In the genomic region with DNA sequence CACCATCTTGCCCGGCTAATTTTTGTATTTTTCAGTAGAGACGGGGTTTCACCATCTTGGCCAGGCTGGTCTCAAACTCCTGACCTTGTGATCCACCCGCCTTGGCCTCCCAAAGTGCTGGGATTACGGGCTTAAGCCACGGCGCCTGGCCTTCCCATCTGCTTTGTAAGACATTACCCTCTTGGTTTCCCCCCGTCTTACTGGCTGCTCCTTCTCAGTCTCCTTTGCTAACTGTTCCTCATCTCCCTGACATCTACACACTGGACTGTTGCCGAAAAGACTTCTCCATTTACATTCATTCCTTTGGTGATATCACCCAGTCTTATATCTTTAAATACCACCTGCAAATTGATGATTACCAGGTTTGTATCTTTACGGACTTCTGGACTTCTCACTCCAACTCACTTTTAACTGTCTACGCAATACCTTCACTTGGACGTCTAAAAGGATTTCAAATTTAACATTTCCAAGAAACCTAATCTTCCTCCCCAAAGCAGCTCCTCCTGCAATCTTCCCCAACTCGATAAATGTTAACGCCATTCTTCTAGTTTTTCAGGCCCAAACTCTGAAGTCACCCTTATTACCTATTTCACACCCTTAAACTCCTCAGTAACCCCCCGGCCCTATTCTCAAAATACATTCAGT, we compare ENCODE assay signal across 27 cellular contexts.
"Had no signal": no experiment of that assay in that cellular context is flagged by ENCODE, and none has a peak within 500 bp of the region (broad histone marks: within the 10 kb centered on the region; RNA-seq: fewer than 3 reads in every experiment).

No MANE protein-coding gene starts in this region.

- H3K36me3 ChIP-seq: gastrocnemius medialis, ovary, thoracic aorta, tibial nerve, uterus had no signal

- DNase-seq: cortex of kidney; dorsolateral prefrontal cortex; effector CD4-positive, alpha-beta T cell; endodermal cell; foreskin fibroblast; gastrocnemius medialis; head of caudate nucleus; kidney; nucleus accumbens; ovary; posterior cingulate gyrus; psoas muscle; right cardiac atrium; spleen; stimulated activated CD4-positive, alpha-beta T cell treated with anti-CD3 and anti-CD28 coated beads, Interleukin-4, amount 100 ng/mL, for 4 hours; stimulated activated naive B cell treated with anti-CD40 and anti-IgM and Interleukin-4, amounts not matched to agents 10 μg/mL and 1 μg/mL and 100 μg/mL, for 72 hours; upper lobe of left lung; uterus had no signal

- H3K9me3 Mint-ChIP-seq: endodermal cell; memory B cell; nephron; stimulated activated naive B cell treated with anti-CD40 and anti-IgM and Interleukin-4, amounts not matched to agents 10 μg/mL and 1 μg/mL and 100 μg/mL, for 72 hours; stimulated activated naive CD8-positive, alpha-beta T cell treated with anti-CD3 and anti-CD28 coated beads, Interleukin-15, Interleukin-2, amounts not matched to agents 100 ng/mL and 50 ng/mL, for 24 hours had no signal

- H3K27ac ChIP-seq: dorsolateral prefrontal cortex, epithelial cell of prostate, gastrocnemius medialis, ovary, psoas muscle, skin epidermis, spleen, thoracic aorta, tibial nerve, upper lobe of left lung, uterus had no signal

- H3K36me3 Mint-ChIP-seq: memory B cell; stimulated activated naive B cell treated with anti-CD40 and anti-IgM and Interleukin-4, amounts not matched to agents 10 μg/mL and 1 μg/mL and 100 μg/mL, for 72 hours had no signal

- H3K27me3 ChIP-seq: dorsolateral prefrontal cortex, gastrocnemius medialis, ovary, spleen, tibial nerve, upper lobe of left lung, uterus had no signal

- H3K4me3 Mint-ChIP-seq: endodermal cell; memory B cell; nephron; stimulated activated naive B cell treated with anti-CD40 and anti-IgM and Interleukin-4, amounts not matched to agents 10 μg/mL and 1 μg/mL and 100 μg/mL, for 72 hours; stimulated activated naive CD8-positive, alpha-beta T cell treated with anti-CD3 and anti-CD28 coated beads, Interleukin-15, Interleukin-2, amounts not matched to agents 100 ng/mL and 50 ng/mL, for 24 hours had no signal

- FAIRE-seq: kidney had no signal

- ATAC-seq: esophagus mucosa; gastrocnemius medialis; psoas muscle; right cardiac atrium; stimulated activated naive B cell treated with anti-CD40 and anti-IgM and Interleukin-4, amounts not matched to agents 10 μg/mL and 1 μg/mL and 100 μg/mL, for 72 hours had no signal

- H3K9me3 ChIP-seq: gastrocnemius medialis, ovary, psoas muscle, spleen, thoracic aorta, tibial nerve, upper lobe of left lung, uterus had no signal

- H3K27ac Mint-ChIP-seq: endodermal cell; memory B cell; stimulated activated naive B cell treated with anti-CD40 and anti-IgM and Interleukin-4, amounts not matched to agents 10 μg/mL and 1 μg/mL and 100 μg/mL, for 72 hours; stimulated activated naive CD8-positive, alpha-beta T cell treated with anti-CD3 and anti-CD28 coated beads, Interleukin-15, Interleukin-2, amounts not matched to agents 100 ng/mL and 50 ng/mL, for 24 hours had no signal

- H3K4me1 Mint-ChIP-seq: endodermal cell; memory B cell; stimulated activated naive B cell treated with anti-CD40 and anti-IgM and Interleukin-4, amounts not matched to agents 10 μg/mL and 1 μg/mL and 100 μg/mL, for 72 hours had no signal

- H3K4me3 ChIP-seq: dorsolateral prefrontal cortex, gastrocnemius medialis, lung, ovary, psoas muscle, skin epidermis, spleen, thoracic aorta, tibial nerve, upper lobe of left lung, uterus had no signal

- H3K27me3 Mint-ChIP-seq: stimulated activated naive CD8-positive, alpha-beta T cell treated with anti-CD3 and anti-CD28 coated beads, Interleukin-15, Interleukin-2, amounts not matched to agents 100 ng/mL and 50 ng/mL, for 24 hours had no signal
